8 cellular contexts compared by ENCODE assay signal in the genomic region with DNA sequence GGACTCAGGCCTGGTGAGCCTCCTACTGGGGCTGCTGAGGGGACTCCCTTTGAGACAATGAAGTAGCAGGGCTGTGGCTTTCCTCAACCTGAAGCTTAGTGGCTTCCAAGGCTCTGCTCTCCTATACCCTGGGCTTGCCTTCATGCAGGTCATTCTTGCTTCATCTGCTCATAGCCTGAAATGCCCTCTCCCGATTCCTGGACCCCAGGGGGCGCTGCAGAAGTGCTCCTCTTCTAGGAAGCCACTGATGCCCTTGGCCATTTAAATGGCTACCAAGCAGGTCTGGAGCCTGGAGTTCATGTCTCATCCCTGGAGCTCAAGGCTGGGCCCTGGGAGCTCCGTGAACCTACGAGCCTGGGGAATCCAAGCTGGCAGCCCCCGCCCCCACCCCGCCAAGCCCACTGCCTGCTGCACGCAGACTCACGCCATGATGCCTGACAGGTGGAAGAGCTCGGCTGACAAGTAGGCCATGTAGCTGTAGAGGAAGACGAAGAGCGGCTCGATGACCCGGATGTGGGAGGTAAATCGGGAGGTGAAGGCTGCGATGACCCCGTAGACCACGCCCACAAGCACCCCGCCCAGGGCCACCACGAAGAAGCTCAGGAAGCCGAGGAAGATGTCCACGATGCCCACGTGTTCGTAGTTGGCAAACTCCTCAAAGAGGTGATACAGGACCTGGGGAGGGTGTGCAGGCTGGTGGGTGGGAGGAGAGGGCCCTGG. TPM values are rescaled to one million over a fixed set of nuclear protein-coding genes. Genes with fewer than 3 reads are reported as not detected.
A peak's percentile ranks its signal among the peaks of the same experiment; 100 is the strongest.
DNase-seq lines count a peak whose midpoint lies in the region; ATAC-seq and TF ChIP-seq lines count a peak whose summit lies in the region.

No MANE protein-coding gene starts in this region.

- peak; percentile 25 for DNase-seq in NCI-H748 (lab: John Stamatoyannopoulos, UW; ENCODE audit: unreplicated experiment)
- DNase-seq in NCI-H748 treated with DMSO at 0.1 percent for 48 hours (lab: John Stamatoyannopoulos, UW) = no peak
- peak; percentile 52 for DNase-seq in activated naive CD8-positive, alpha-beta T cell treated with anti-CD3 and anti-CD28 coated beads, Interleukin-2, amount 10 ng/mL, durations not matched to agents 7 days and 5 days
- DNase-seq in progenitor cell of endocrine pancreas (ENCODE audit: low spot score, unreplicated experiment) = no peak
- no peak for DNase-seq in NCI-H2029 treated with DMSO at 0.1 percent for 48 hours (lab: John Stamatoyannopoulos, UW)

- TF ChIP-seq CTCF in progenitor cell of endocrine pancreas (IDR thresholded peaks at IDR 0.05; ENCODE audit: unreplicated experiment) = no peak

- POLR2A ChIA-PET in activated naive CD8-positive, alpha-beta T cell treated with anti-CD3 and anti-CD28 coated beads, Interleukin-2, amount 10 ng/mL, durations not matched to agents 7 days and 5 days (lab: Charles Lee) = interaction anchor here (1.1 to 1.5 kb wide), 2 partner anchors 30 to 45 kb away, joined by 3 read pairs; partner anchors contain the start of gene SLC9A1

- peaks cover 19% of the 10 kb centered on the region for H3K36me3 Mint-ChIP-seq in activated naive CD8-positive, alpha-beta T cell treated with anti-CD3 and anti-CD28 coated beads, Interleukin-2, amount 10 ng/mL, durations not matched to agents 7 days and 5 days
- H3K36me3 Mint-ChIP-seq in progenitor cell of endocrine pancreas (ENCODE audit: insufficient read depth) = peaks cover 5% of the 10 kb centered on the region

- H3K27me3 Mint-ChIP-seq in activated naive CD8-positive, alpha-beta T cell treated with anti-CD3 and anti-CD28 coated beads, Interleukin-2, amount 10 ng/mL, durations not matched to agents 7 days and 5 days = no peaks in the 10 kb centered on the region
- H3K27me3 Mint-ChIP-seq in progenitor cell of endocrine pancreas = no peaks in the 10 kb centered on the region

- no peaks in the 10 kb centered on the region for H3K9me3 Mint-ChIP-seq in activated naive CD8-positive, alpha-beta T cell treated with anti-CD3 and anti-CD28 coated beads, Interleukin-2, amount 10 ng/mL, durations not matched to agents 7 days and 5 days
- H3K9me3 Mint-ChIP-seq in progenitor cell of endocrine pancreas (ENCODE audit: low read depth) = no peaks in the 10 kb centered on the region

- no peak for ATAC-seq in activated naive CD8-positive, alpha-beta T cell treated with anti-CD3 and anti-CD28 coated beads, Interleukin-2, amount 10 ng/mL, durations not matched to agents 7 days and 5 days (ENCODE audit: low read depth)
- ATAC-seq in HG03354 (IDR thresholded peaks at IDR 0.05; ENCODE audit: poor library complexity, severe bottlenecking, unreplicated experiment) (no peak), HG03045 (IDR thresholded peaks at IDR 0.05; ENCODE audit: unreplicated experiment) (no peak)

- TF ChIP-seq EP300 in Ishikawa (IDR thresholded peaks at IDR 0.05; ENCODE audit: borderline replicate concordance) = no peak

- no peak overlapping the region for H3K4me3 Mint-ChIP-seq in activated naive CD8-positive, alpha-beta T cell treated with anti-CD3 and anti-CD28 coated beads, Interleukin-2, amount 10 ng/mL, durations not matched to agents 7 days and 5 days
- no peak overlapping the region for H3K4me3 Mint-ChIP-seq in progenitor cell of endocrine pancreas (ENCODE audit: low read depth)

- peaks cover 36% of the 10 kb centered on the region for H3K4me1 Mint-ChIP-seq in activated naive CD8-positive, alpha-beta T cell treated with anti-CD3 and anti-CD28 coated beads, Interleukin-2, amount 10 ng/mL, durations not matched to agents 7 days and 5 days
- no peaks in the 10 kb centered on the region for H3K4me1 Mint-ChIP-seq in progenitor cell of endocrine pancreas (ENCODE audit: low read depth)

- H3K27ac Mint-ChIP-seq in activated naive CD8-positive, alpha-beta T cell treated with anti-CD3 and anti-CD28 coated beads, Interleukin-2, amount 10 ng/mL, durations not matched to agents 7 days and 5 days = peak overlapping the region; percentile 57
- H3K27ac Mint-ChIP-seq in progenitor cell of endocrine pancreas = peak overlapping the region; percentile 45

- peak; percentile 41; the same call in 1 of the 2 replicates for TF ChIP-seq RAD21 in Ishikawa (IDR thresholded peaks at IDR 0.05; ENCODE audit: low read depth)

TF ChIP-seq in Ishikawa, 13 proteins besides CTCF, POLR2A, EP300 and RAD21:
- TF ChIP-seq EGR1 (IDR thresholded peaks at IDR 0.05) (no peak), TEAD4 (IDR thresholded peaks at IDR 0.05) (no peak), YY1 (IDR thresholded peaks at IDR 0.05; ENCODE audit: low read depth) (no peak), FOXM1 (IDR thresholded peaks at IDR 0.05; ENCODE audit: borderline replicate concordance, low read depth) (no peak), CREB1 (IDR thresholded peaks at IDR 0.05; ENCODE audit: low read depth) (no peak), ZBTB7A (IDR thresholded peaks at IDR 0.05; ENCODE audit: low read depth) (no peak)
- TF ChIP-seq, protein P1, sequence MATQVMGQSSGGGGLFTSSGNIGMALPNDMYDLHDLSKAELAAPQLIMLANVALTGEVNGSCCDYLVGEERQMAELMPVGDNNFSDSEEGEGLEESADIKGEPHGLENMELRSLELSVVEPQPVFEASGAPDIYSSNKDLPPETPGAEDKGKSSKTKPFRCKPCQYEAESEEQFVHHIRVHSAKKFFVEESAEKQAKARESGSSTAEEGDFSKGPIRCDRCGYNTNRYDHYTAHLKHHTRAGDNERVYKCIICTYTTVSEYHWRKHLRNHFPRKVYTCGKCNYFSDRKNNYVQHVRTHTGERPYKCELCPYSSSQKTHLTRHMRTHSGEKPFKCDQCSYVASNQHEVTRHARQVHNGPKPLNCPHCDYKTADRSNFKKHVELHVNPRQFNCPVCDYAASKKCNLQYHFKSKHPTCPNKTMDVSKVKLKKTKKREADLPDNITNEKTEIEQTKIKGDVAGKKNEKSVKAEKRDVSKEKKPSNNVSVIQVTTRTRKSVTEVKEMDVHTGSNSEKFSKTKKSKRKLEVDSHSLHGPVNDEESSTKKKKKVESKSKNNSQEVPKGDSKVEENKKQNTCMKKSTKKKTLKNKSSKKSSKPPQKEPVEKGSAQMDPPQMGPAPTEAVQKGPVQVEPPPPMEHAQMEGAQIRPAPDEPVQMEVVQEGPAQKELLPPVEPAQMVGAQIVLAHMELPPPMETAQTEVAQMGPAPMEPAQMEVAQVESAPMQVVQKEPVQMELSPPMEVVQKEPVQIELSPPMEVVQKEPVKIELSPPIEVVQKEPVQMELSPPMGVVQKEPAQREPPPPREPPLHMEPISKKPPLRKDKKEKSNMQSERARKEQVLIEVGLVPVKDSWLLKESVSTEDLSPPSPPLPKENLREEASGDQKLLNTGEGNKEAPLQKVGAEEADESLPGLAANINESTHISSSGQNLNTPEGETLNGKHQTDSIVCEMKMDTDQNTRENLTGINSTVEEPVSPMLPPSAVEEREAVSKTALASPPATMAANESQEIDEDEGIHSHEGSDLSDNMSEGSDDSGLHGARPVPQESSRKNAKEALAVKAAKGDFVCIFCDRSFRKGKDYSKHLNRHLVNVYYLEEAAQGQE (IDR thresholded peaks at IDR 0.05; ENCODE audit: low read depth) = no peak

RNA-seq across cellular contexts. Expression of gene SLC9A1, which starts 45.7 kb away (rescaled TPM):
- 10 to 100 TPM; 23.7 to 24.5 TPM for total RNA-seq in activated naive CD8-positive, alpha-beta T cell treated with anti-CD3 and anti-CD28 coated beads, Interleukin-2, amount 10 ng/mL, durations not matched to agents 7 days and 5 days
- 19.6 and 23.3 TPM in 2 replicates for total RNA-seq in progenitor cell of endocrine pancreas

Comparison
In these comparisons a context has a peak if more than half of its experiments do, and no peak if none do; other contexts are left out.
1. DNase-seq: peak in NCI-H748 (single experiment) and activated naive CD8-positive, alpha-beta T cell treated with anti-CD3 and anti-CD28 coated beads, Interleukin-2, amount 10 ng/mL, durations not matched to agents 7 days and 5 days (single experiment); none in NCI-H748 treated with DMSO at 0.1 percent for 48 hours (single experiment), progenitor cell of endocrine pancreas (single experiment) and NCI-H2029 treated with DMSO at 0.1 percent for 48 hours (single experiment).